9 cellular contexts compared by ENCODE assay signal in the genomic region with DNA sequence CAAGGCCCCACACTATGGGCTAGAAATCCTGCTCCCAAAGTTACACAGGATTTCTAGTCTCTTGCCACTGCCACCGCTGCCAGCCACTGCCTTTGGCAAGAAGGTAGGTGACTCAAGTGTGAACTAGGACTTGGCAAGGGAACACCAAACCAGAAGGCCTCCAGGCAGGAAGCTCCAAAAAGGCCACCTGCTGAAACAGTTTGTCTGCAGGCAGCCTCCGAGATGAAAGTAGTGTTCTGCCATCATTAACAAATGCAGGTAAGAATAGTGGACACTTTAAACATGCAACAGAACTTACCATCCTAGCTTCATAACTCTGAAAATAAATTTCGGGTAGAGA. TPM values are rescaled to one million over a fixed set of nuclear protein-coding genes. Genes with fewer than 3 reads are reported as not detected.
DNase-seq lines count a peak whose midpoint lies in the region; ATAC-seq and TF ChIP-seq lines count a peak whose summit lies in the region.
"Had no signal": no experiment of that assay in that cellular context is flagged by ENCODE, and none has a peak within 500 bp of the region (broad histone marks: within the 10 kb centered on the region; RNA-seq: fewer than 3 reads in every experiment).

No MANE protein-coding gene starts in this region.

- no peak overlapping the region for H3K4me3 ChIP-seq in mesendoderm (ENCODE audit: low read length)

- no peaks in the 10 kb centered on the region for H3K4me1 ChIP-seq in mesendoderm (ENCODE audit: control insufficient read depth, low read depth, low read length)

- CTCF ChIA-PET in WTC11 (lab: Charles Lee): interaction anchor here (0.6 to 0.7 kb wide), 3 partner anchors 184 to 705 kb away, joined by 3 read pairs; no protein-coding TSS in a partner anchor

- H4K5ac ChIP-seq in mesendoderm (ENCODE audit: low read length): no peak overlapping the region

- TF ChIP-seq CTCF in WTC11 (IDR thresholded peaks at IDR 0.05): no peak

- H3K4me2 ChIP-seq in mesendoderm (ENCODE audit: low read length): no peak overlapping the region

- POLR2A ChIA-PET in WTC11 (lab: Charles Lee): interaction anchor here (0.7 to 1.0 kb wide), 2 partner anchors 11 to 101 kb away, joined by 5 to 7 read pairs; no protein-coding TSS in a partner anchor

- no peaks in the 10 kb centered on the region for H3K36me3 ChIP-seq in mesendoderm (ENCODE audit: control insufficient read depth, insufficient read depth, low read length)

- peaks cover 41% of the 10 kb centered on the region for H3K36me3 Mint-ChIP-seq in T-helper 1 cell treated with Interleukin-12 subunit alpha and Interleukin-12 subunit beta and Interleukin-4 antibody, amounts not matched to agents 30 μg/mL and 1 μg/mL, for 36 hours (ENCODE audit: low read depth)
- peaks cover 31% of the 10 kb centered on the region for H3K36me3 Mint-ChIP-seq in stimulated activated naive CD8-positive, alpha-beta T cell treated with anti-CD3 and anti-CD28 coated beads, Interleukin-15, Interleukin-2, amounts not matched to agents 100 ng/mL and 50 ng/mL, for 24 hours (ENCODE audit: low read depth)
- no peaks in the 10 kb centered on the region for H3K36me3 Mint-ChIP-seq in WTC11
- H3K36me3 Mint-ChIP-seq: type B pancreatic cell had no signal

- no peak overlapping the region for H2BK120ac ChIP-seq in mesendoderm (ENCODE audit: low read depth, low read length)

- H3K4me3 Mint-ChIP-seq in T-helper 1 cell treated with Interleukin-12 subunit alpha and Interleukin-12 subunit beta and Interleukin-4 antibody, amounts not matched to agents 30 μg/mL and 1 μg/mL, for 36 hours: peak overlapping the region; percentile 91
- H3K4me3 Mint-ChIP-seq in stimulated activated naive CD8-positive, alpha-beta T cell treated with anti-CD3 and anti-CD28 coated beads, Interleukin-15, Interleukin-2, amounts not matched to agents 100 ng/mL and 50 ng/mL, for 24 hours: peak overlapping the region; percentile 97
- no peak overlapping the region for H3K4me3 Mint-ChIP-seq in WTC11
- H3K4me3 Mint-ChIP-seq: type B pancreatic cell had no signal

- no peak overlapping the region for H3K23ac ChIP-seq in mesendoderm (ENCODE audit: low read length)

- ATAC-seq in WTC11 (no peak), HG02970 (IDR thresholded peaks at IDR 0.05; ENCODE audit: low FRiP score, unreplicated experiment) (no peak)

- peak; percentile 35 for DNase-seq in DMS79 treated with DMSO at 0.1 percent for 48 hours (lab: John Stamatoyannopoulos, UW)
- DNase-seq in DMS79 (lab: John Stamatoyannopoulos, UW): no peak
- DNase-seq in foreskin melanocyte: peak; percentile 21
- DNase-seq in WTC11 (ENCODE audit: low spot score): no peak
- DNase-seq in mesendoderm: no peak

- H3K9ac ChIP-seq in mesendoderm (ENCODE audit: low read length): no peak overlapping the region

- no peaks in the 10 kb centered on the region for H3K79me2 ChIP-seq in mesendoderm (ENCODE audit: control insufficient read depth, insufficient read depth, low read length)

- no peak overlapping the region for H3K4ac ChIP-seq in mesendoderm (ENCODE audit: low read depth, low read length)

- H2BK5ac ChIP-seq in mesendoderm (ENCODE audit: low read length): no peak overlapping the region

- no peak overlapping the region for H2BK15ac ChIP-seq in mesendoderm (replicated peaks; ENCODE audit: low read depth)

- no peak overlapping the region for H2AK5ac ChIP-seq in mesendoderm (ENCODE audit: low read length)

- no CpG with 5 or more reads among the region's 3 CpGs for WGBS in mesendoderm (ENCODE audit: extremely low coverage, insufficient coverage, low lambda C conversion rate)

- no peaks in the 10 kb centered on the region for H3K27me3 ChIP-seq in mesendoderm (ENCODE audit: insufficient read depth, low read length, poor library complexity)

- H3K9me3 Mint-ChIP-seq in T-helper 1 cell treated with Interleukin-12 subunit alpha and Interleukin-12 subunit beta and Interleukin-4 antibody, amounts not matched to agents 30 μg/mL and 1 μg/mL, for 36 hours: no peaks in the 10 kb centered on the region
- H3K9me3 Mint-ChIP-seq in stimulated activated naive CD8-positive, alpha-beta T cell treated with anti-CD3 and anti-CD28 coated beads, Interleukin-15, Interleukin-2, amounts not matched to agents 100 ng/mL and 50 ng/mL, for 24 hours: no peaks in the 10 kb centered on the region
- H3K9me3 Mint-ChIP-seq in WTC11: no peaks in the 10 kb centered on the region
- H3K9me3 Mint-ChIP-seq: type B pancreatic cell had no signal

- peaks cover 62% of the 10 kb centered on the region for H3K4me1 Mint-ChIP-seq in T-helper 1 cell treated with Interleukin-12 subunit alpha and Interleukin-12 subunit beta and Interleukin-4 antibody, amounts not matched to agents 30 μg/mL and 1 μg/mL, for 36 hours (ENCODE audit: low read depth)
- H3K4me1 Mint-ChIP-seq in stimulated activated naive CD8-positive, alpha-beta T cell treated with anti-CD3 and anti-CD28 coated beads, Interleukin-15, Interleukin-2, amounts not matched to agents 100 ng/mL and 50 ng/mL, for 24 hours (ENCODE audit: low read depth): peaks cover 82% of the 10 kb centered on the region
- H3K4me1 Mint-ChIP-seq in WTC11: peaks cover 7% of the 10 kb centered on the region

- no peaks in the 10 kb centered on the region for H3K79me1 ChIP-seq in mesendoderm (ENCODE audit: low read length)

- no peak overlapping the region for H3K27ac ChIP-seq in mesendoderm (ENCODE audit: low read depth, low read length)

- H3K27ac Mint-ChIP-seq in T-helper 1 cell treated with Interleukin-12 subunit alpha and Interleukin-12 subunit beta and Interleukin-4 antibody, amounts not matched to agents 30 μg/mL and 1 μg/mL, for 36 hours: peak overlapping the region; percentile 85
- H3K27ac Mint-ChIP-seq in stimulated activated naive CD8-positive, alpha-beta T cell treated with anti-CD3 and anti-CD28 coated beads, Interleukin-15, Interleukin-2, amounts not matched to agents 100 ng/mL and 50 ng/mL, for 24 hours: peak overlapping the region; percentile 99
- H3K27ac Mint-ChIP-seq in WTC11: no peak overlapping the region
- H3K27ac Mint-ChIP-seq: type B pancreatic cell had no signal

- H3K27me3 Mint-ChIP-seq in T-helper 1 cell treated with Interleukin-12 subunit alpha and Interleukin-12 subunit beta and Interleukin-4 antibody, amounts not matched to agents 30 μg/mL and 1 μg/mL, for 36 hours (ENCODE audit: low read depth): no peaks in the 10 kb centered on the region
- no peaks in the 10 kb centered on the region for H3K27me3 Mint-ChIP-seq in stimulated activated naive CD8-positive, alpha-beta T cell treated with anti-CD3 and anti-CD28 coated beads, Interleukin-15, Interleukin-2, amounts not matched to agents 100 ng/mL and 50 ng/mL, for 24 hours
- H3K27me3 Mint-ChIP-seq in WTC11 (ENCODE audit: low read depth): peaks cover 44% of the 10 kb centered on the region

- H3K18ac ChIP-seq in mesendoderm (ENCODE audit: low read length): no peak overlapping the region

- no peak overlapping the region for H4K8ac ChIP-seq in mesendoderm (ENCODE audit: low read depth, low read length)

- H3K56ac ChIP-seq in mesendoderm (ENCODE audit: low read length): no peak overlapping the region

TF ChIP-seq in WTC11, 78 proteins besides CTCF, POLR2A, EP300 and RAD21:
- TF ChIP-seq, protein P1, sequence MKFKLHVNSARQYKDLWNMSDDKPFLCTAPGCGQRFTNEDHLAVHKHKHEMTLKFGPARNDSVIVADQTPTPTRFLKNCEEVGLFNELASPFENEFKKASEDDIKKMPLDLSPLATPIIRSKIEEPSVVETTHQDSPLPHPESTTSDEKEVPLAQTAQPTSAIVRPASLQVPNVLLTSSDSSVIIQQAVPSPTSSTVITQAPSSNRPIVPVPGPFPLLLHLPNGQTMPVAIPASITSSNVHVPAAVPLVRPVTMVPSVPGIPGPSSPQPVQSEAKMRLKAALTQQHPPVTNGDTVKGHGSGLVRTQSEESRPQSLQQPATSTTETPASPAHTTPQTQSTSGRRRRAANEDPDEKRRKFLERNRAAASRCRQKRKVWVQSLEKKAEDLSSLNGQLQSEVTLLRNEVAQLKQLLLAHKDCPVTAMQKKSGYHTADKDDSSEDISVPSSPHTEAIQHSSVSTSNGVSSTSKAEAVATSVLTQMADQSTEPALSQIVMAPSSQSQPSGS (CRISPR knock-in tag; IDR thresholded peaks at IDR 0.05; ENCODE audit: borderline replicate concordance, low read depth): no peak
- TF ChIP-seq, protein P2, sequence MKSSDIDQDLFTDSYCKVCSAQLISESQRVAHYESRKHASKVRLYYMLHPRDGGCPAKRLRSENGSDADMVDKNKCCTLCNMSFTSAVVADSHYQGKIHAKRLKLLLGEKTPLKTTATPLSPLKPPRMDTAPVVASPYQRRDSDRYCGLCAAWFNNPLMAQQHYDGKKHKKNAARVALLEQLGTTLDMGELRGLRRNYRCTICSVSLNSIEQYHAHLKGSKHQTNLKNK (CRISPR knock-in tag; IDR thresholded peaks at IDR 0.05): no peak

RNA-seq across cellular contexts. Expression of a gene that starts 3.9 kb away (rescaled TPM):
- total RNA-seq in WTC11 (2021): 0.68 to 0.85 TPM (median 0.71 TPM) in 3 replicates
- 0.53 TPM for polyA plus RNA-seq in mesendoderm (2013, experiment 1 of 2)
- polyA plus RNA-seq in mesendoderm (2013, experiment 2 of 2): 1.1 TPM

Comparison
In these comparisons a context has a peak if more than half of its experiments do, and no peak if none do; other contexts are left out.
1. DNase-seq: peak in DMS79 treated with DMSO at 0.1 percent for 48 hours (single experiment) and foreskin melanocyte (single experiment); none in DMS79 (single experiment), WTC11 (single experiment) and mesendoderm (single experiment).